In the genomic region with DNA sequence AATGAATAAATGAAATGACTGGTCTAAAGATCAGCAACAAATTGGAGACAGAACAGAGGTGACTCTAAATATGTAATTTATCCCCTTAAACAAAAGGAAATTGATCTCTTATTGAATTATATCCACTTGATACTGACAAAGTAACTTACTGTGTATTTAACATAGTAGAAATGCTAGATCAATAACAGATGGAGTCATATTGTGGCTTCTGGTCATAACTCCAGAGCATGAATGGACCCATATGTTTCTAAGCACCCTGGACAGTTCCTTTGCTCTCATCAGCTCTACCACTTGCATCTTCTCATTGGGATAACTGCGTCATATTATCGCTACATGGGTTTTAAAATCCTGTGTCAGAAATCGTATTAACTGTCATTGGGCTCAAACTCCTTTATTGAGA, we compare ENCODE assay signal across 14 cellular contexts.
DNase-seq lines count a peak whose midpoint lies in the region; ATAC-seq and TF ChIP-seq lines count a peak whose summit lies in the region.
"Had no signal": no experiment of that assay in that cellular context is flagged by ENCODE, and none has a peak within 500 bp of the region (broad histone marks: within the 10 kb centered on the region; RNA-seq: fewer than 3 reads in every experiment).

No MANE protein-coding gene starts in this region.

- H3K27ac ChIP-seq in RWPE1: no peak overlapping the region
- H3K27ac ChIP-seq: C4-2B, left ventricle myocardium inferior, skin epidermis, testis had no signal

- H3K4me3 Mint-ChIP-seq in activated naive CD4-positive, alpha-beta T cell treated with anti-CD3 and anti-CD28 coated beads, Interleukin-2, amount 50 U/mL, for 24 hours: no peak overlapping the region
- H3K4me3 Mint-ChIP-seq in stimulated activated effector memory CD8-positive, alpha-beta T cell treated with anti-CD3 and anti-CD28 coated beads, Interleukin-12 subunit alpha, Interleukin-12 subunit beta, amount 100 ng/mL, for 72 hours: no peak overlapping the region

- H3K27me3 Mint-ChIP-seq in activated naive CD4-positive, alpha-beta T cell treated with anti-CD3 and anti-CD28 coated beads, Interleukin-2, amount 50 U/mL, for 24 hours: no peaks in the 10 kb centered on the region

- TF ChIP-seq CTCF in RWPE1 (conservative IDR thresholded peaks at IDR 0.05; ENCODE audit: low read depth) (no peak), fibroblast of mammary gland (conservative IDR thresholded peaks at IDR 0.05; ENCODE audit: control insufficient read depth, insufficient read depth, low read depth, low read length) (no peak)

- no peaks in the 10 kb centered on the region for H3K36me3 Mint-ChIP-seq in activated naive CD4-positive, alpha-beta T cell treated with anti-CD3 and anti-CD28 coated beads, Interleukin-2, amount 50 U/mL, for 24 hours
- peaks cover 0 to 6% of the 10 kb centered on the region in 2 donors for H3K36me3 Mint-ChIP-seq in activated naive CD4-positive, alpha-beta T cell treated with anti-CD3 and anti-CD28 coated beads, Interleukin-2, amount 50 U/mL, for 72 hours
- no peaks in the 10 kb centered on the region for H3K36me3 Mint-ChIP-seq in stimulated activated effector memory CD8-positive, alpha-beta T cell treated with anti-CD3 and anti-CD28 coated beads, Interleukin-12 subunit alpha, Interleukin-12 subunit beta, amount 100 ng/mL, for 72 hours

- no peak for DNase-seq in activated naive CD4-positive, alpha-beta T cell treated with anti-CD3 and anti-CD28 coated beads, Interleukin-2, amount 50 U/mL, for 72 hours (ENCODE audit: low spot score in 2 of 2)
- DNase-seq in RWPE1 (ENCODE audit: low spot score) (peak; percentile 17), fibroblast of mammary gland (ENCODE audit: low read depth) (peak; percentile 74), sciatic nerve (ENCODE audit: low spot score) (no peak), islet precursor cell (no peak)
- DNase-seq in stimulated activated effector memory CD8-positive, alpha-beta T cell treated with anti-CD3 and anti-CD28 coated beads, Interleukin-12 subunit alpha, Interleukin-12 subunit beta, amount 100 ng/mL, for 72 hours (ENCODE audit: low spot score in 2 of 2): no peak
- DNase-seq: activated CD4-positive, alpha-beta T cell treated with anti-CD3 and anti-CD28 coated beads for 4 hours; central memory CD4-positive, alpha-beta T cell; left ventricle myocardium inferior; testis had no signal

- no peak for ATAC-seq in activated naive CD4-positive, alpha-beta T cell treated with anti-CD3 and anti-CD28 coated beads, Interleukin-2, amount 50 U/mL, for 72 hours
- ATAC-seq in stimulated activated effector memory CD8-positive, alpha-beta T cell treated with anti-CD3 and anti-CD28 coated beads, Interleukin-12 subunit alpha, Interleukin-12 subunit beta, amount 100 ng/mL, for 72 hours: peak; percentile 59
- ATAC-seq in sciatic nerve: no peak
- no peak for ATAC-seq in GM18519 (IDR thresholded peaks at IDR 0.05; ENCODE audit: low FRiP score, unreplicated experiment)

- POLR2A ChIA-PET in RWPE1 (lab: Yijun Ruan, JAX; ENCODE audit: low non-redundant PET): no interaction called here

- H3K27ac Mint-ChIP-seq in activated naive CD4-positive, alpha-beta T cell treated with anti-CD3 and anti-CD28 coated beads, Interleukin-2, amount 50 U/mL, for 24 hours: peak overlapping the region; percentile 82
- no peak overlapping the region for H3K27ac Mint-ChIP-seq in activated naive CD4-positive, alpha-beta T cell treated with anti-CD3 and anti-CD28 coated beads, Interleukin-2, amount 50 U/mL, for 72 hours
- no peak overlapping the region for H3K27ac Mint-ChIP-seq in stimulated activated effector memory CD8-positive, alpha-beta T cell treated with anti-CD3 and anti-CD28 coated beads, Interleukin-12 subunit alpha, Interleukin-12 subunit beta, amount 100 ng/mL, for 72 hours

- intact Hi-C loops in sciatic nerve (cut with DNase I): no loop called here

- peaks cover 18% of the 10 kb centered on the region for H3K4me1 Mint-ChIP-seq in activated naive CD4-positive, alpha-beta T cell treated with anti-CD3 and anti-CD28 coated beads, Interleukin-2, amount 50 U/mL, for 24 hours
- peaks cover 39% of the 10 kb centered on the region for H3K4me1 Mint-ChIP-seq in stimulated activated effector memory CD8-positive, alpha-beta T cell treated with anti-CD3 and anti-CD28 coated beads, Interleukin-12 subunit alpha, Interleukin-12 subunit beta, amount 100 ng/mL, for 72 hours

- peaks cover 5% of the 10 kb centered on the region for H3K9me3 Mint-ChIP-seq in activated naive CD4-positive, alpha-beta T cell treated with anti-CD3 and anti-CD28 coated beads, Interleukin-2, amount 50 U/mL, for 24 hours
- peaks cover 7 to 15% of the 10 kb centered on the region in 2 donors for H3K9me3 Mint-ChIP-seq in activated naive CD4-positive, alpha-beta T cell treated with anti-CD3 and anti-CD28 coated beads, Interleukin-2, amount 50 U/mL, for 72 hours
- peaks cover 8% of the 10 kb centered on the region for H3K9me3 Mint-ChIP-seq in stimulated activated effector memory CD8-positive, alpha-beta T cell treated with anti-CD3 and anti-CD28 coated beads, Interleukin-12 subunit alpha, Interleukin-12 subunit beta, amount 100 ng/mL, for 72 hours

- no peak overlapping the region for H3K4me3 ChIP-seq in fibroblast of mammary gland (ENCODE audit: control insufficient read depth, low read depth, low read length)
- H3K4me3 ChIP-seq: left ventricle myocardium inferior, skin epidermis, testis had no signal

- CTCF ChIA-PET in RWPE1 (lab: Yijun Ruan, JAX): no interaction called here

Comparison
In these comparisons a context has a peak if more than half of its experiments do, and no peak if none do; other contexts are left out.
1. DNase-seq: peak in RWPE1 (single experiment) and fibroblast of mammary gland (single experiment); none in activated naive CD4-positive, alpha-beta T cell treated with anti-CD3 and anti-CD28 coated beads, Interleukin-2, amount 50 U/mL, for 72 hours (0 of 2), stimulated activated effector memory CD8-positive, alpha-beta T cell treated with anti-CD3 and anti-CD28 coated beads, Interleukin-12 subunit alpha, Interleukin-12 subunit beta, amount 100 ng/mL, for 72 hours (0 of 2), sciatic nerve (single experiment) and islet precursor cell (single experiment).